ENCODE assay signal across 20 cellular contexts in the genomic region with DNA sequence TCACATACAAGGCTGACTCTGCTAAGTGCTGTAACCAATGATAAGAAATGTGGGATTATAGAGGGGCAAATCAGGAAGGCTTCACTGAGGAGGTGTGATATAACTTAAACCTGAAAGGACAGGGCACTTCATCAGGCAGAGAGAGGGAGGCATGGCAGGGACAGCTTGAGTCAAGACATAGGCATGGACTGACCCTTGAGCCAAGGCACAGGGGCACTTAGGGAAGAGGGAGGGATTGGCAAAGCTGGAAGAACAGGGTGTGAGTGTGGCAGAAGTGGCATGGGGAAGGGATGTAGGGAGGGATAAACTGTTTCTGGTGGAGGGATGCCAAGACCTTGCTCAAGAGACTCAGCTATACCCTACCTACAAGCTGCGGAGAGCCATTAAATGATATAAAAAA.
A peak's percentile ranks its signal among the peaks of the same experiment; 100 is the strongest.
DNase-seq lines count a peak whose midpoint lies in the region; ATAC-seq and TF ChIP-seq lines count a peak whose summit lies in the region.
"Had no signal": no experiment of that assay in that cellular context is flagged by ENCODE, and none has a peak within 500 bp of the region (broad histone marks: within the 10 kb centered on the region; RNA-seq: fewer than 3 reads in every experiment).

No MANE protein-coding gene starts in this region.

- no peaks in the 10 kb centered on the region for H3K9me3 Mint-ChIP-seq in brain
- H3K9me3 Mint-ChIP-seq: activated naive CD4-positive, alpha-beta T cell treated with anti-CD3 and anti-CD28 coated beads for 36 hours; activated T-cell treated with anti-CD3 and anti-CD28 coated beads, Interleukin-2, amount 50 U/mL, for 72 hours; H9 had no signal

- no peak for ATAC-seq in foreskin keratinocyte
- ATAC-seq: activated T-cell treated with anti-CD3 and anti-CD28 coated beads, Interleukin-2, amount 50 U/mL, for 72 hours; sciatic nerve had no signal

- H2BK15ac ChIP-seq in mesendoderm (replicated peaks; ENCODE audit: low read depth) = no peak overlapping the region

- H3K27ac ChIP-seq in mesendoderm (ENCODE audit: low read depth, low read length) = no peak overlapping the region
- H3K27ac ChIP-seq in stomach = peak overlapping the region in 3 of 5 donors; percentile 2 to 81 (median 64)
- H3K27ac ChIP-seq in foreskin keratinocyte = no peak overlapping the region
- H3K27ac ChIP-seq: C4-2B, parathyroid adenoma, vagina had no signal

- H3K4me1 Mint-ChIP-seq in brain = peaks cover 100% of the 10 kb centered on the region

- no peak overlapping the region for H2BK120ac ChIP-seq in mesendoderm (ENCODE audit: low read depth, low read length)

- H3K4me1 ChIP-seq in mesendoderm (ENCODE audit: control insufficient read depth, low read depth, low read length) (peaks cover 39% of the 10 kb centered on the region), stomach (peaks cover 39 to 92% (median 57%) of the 10 kb centered on the region in 4 donors), foreskin keratinocyte (peaks cover 16% of the 10 kb centered on the region)
- H3K4me1 ChIP-seq: parathyroid adenoma had no signal

- no peak for TF ChIP-seq EP300 in stomach (IDR thresholded peaks at IDR 0.05)

- H3K79me2 ChIP-seq in mesendoderm (ENCODE audit: control insufficient read depth, insufficient read depth, low read length) = no peaks in the 10 kb centered on the region
- H3K79me2 ChIP-seq: parathyroid adenoma had no signal

- H3K56ac ChIP-seq in mesendoderm (ENCODE audit: low read length) = peak overlapping the region; percentile 26

- H3K9me3 ChIP-seq in stomach = no peaks in the 10 kb centered on the region
- H3K9me3 ChIP-seq: vagina had no signal

- no peak overlapping the region for H2BK5ac ChIP-seq in mesendoderm (ENCODE audit: low read length)

- H3K4me3 ChIP-seq in mesendoderm (ENCODE audit: low read length) (no peak overlapping the region), stomach (no peak overlapping the region)
- H3K4me3 ChIP-seq: vagina had no signal

- peaks cover 18% of the 10 kb centered on the region for H3K27me3 Mint-ChIP-seq in brain

- H4K5ac ChIP-seq in mesendoderm (ENCODE audit: low read length) = no peak overlapping the region

- TF ChIP-seq POLR2A in stomach (IDR thresholded peaks at IDR 0.05) = no peak

- DNase-seq in NCI-H2029 treated with DMSO at 0.1 percent for 48 hours (lab: John Stamatoyannopoulos, UW) = peak; percentile 25
- DNase-seq in mesendoderm = no peak
- no peak for DNase-seq in stomach
- DNase-seq in foreskin keratinocyte = no peak
- DNase-seq in NCI-H526 (lab: John Stamatoyannopoulos, UW) = no peak
- no peak for DNase-seq in NCI-H1930 (lab: John Stamatoyannopoulos, UW)
- DNase-seq: activated CD4-positive, alpha-beta T cell treated with anti-CD3 and anti-CD28 coated beads for 48 hours; activated naive CD4-positive, alpha-beta T cell treated with anti-CD3 and anti-CD28 coated beads for 36 hours; activated T-cell treated with anti-CD3 and anti-CD28 coated beads, Interleukin-2, amount 50 U/mL, for 72 hours; Calu3; H9; Kasumi-1; midbrain; substantia nigra; T-helper 2 cell had no signal

- no peak overlapping the region for H2AK5ac ChIP-seq in mesendoderm (ENCODE audit: low read length)

- no CpG with 5 or more reads among the region's 1 CpG for WGBS in mesendoderm (ENCODE audit: extremely low coverage, insufficient coverage, low lambda C conversion rate)
- 70 to 100% (median 88%) methylated on average over 1 of the region's 1 CpG for WGBS in stomach, 5 donors

- no peak overlapping the region for H3K23ac ChIP-seq in mesendoderm (ENCODE audit: low read length)

- H3K27ac Mint-ChIP-seq in brain = peak overlapping the region in 4 of 5 experiments; percentile 45 to 89 (median 72)
- H3K27ac Mint-ChIP-seq: activated naive CD4-positive, alpha-beta T cell treated with anti-CD3 and anti-CD28 coated beads for 36 hours; activated T-cell treated with anti-CD3 and anti-CD28 coated beads, Interleukin-2, amount 50 U/mL, for 72 hours; H9 had no signal

- intact Hi-C loops in stomach (cut with DNase I; ENCODE audit: low total_unique reads) = no loop called here

- H3K36me3 Mint-ChIP-seq in brain = no peaks in the 10 kb centered on the region

- H3K4me2 ChIP-seq in mesendoderm (ENCODE audit: low read length) = no peak overlapping the region

- TF ChIP-seq CTCF in brain (conservative IDR thresholded peaks at IDR 0.05) = no peak
- TF ChIP-seq CTCF in stomach (IDR thresholded peaks at IDR 0.05) = no peak
- TF ChIP-seq CTCF in foreskin keratinocyte (conservative IDR thresholded peaks at IDR 0.05) = no peak

- H3K36me3 ChIP-seq in mesendoderm (ENCODE audit: control insufficient read depth, insufficient read depth, low read length) (no peaks in the 10 kb centered on the region), stomach (no peaks in the 10 kb centered on the region)
- H3K36me3 ChIP-seq: vagina had no signal

- H3K27me3 ChIP-seq in mesendoderm (ENCODE audit: insufficient read depth, low read length, poor library complexity) (no peaks in the 10 kb centered on the region), stomach (no peaks in the 10 kb centered on the region), foreskin keratinocyte (no peaks in the 10 kb centered on the region)
- H3K27me3 ChIP-seq: vagina had no signal

- H3K4me3 Mint-ChIP-seq in brain = peak overlapping the region in 1 of 5 experiments; percentile 7
- H3K4me3 Mint-ChIP-seq: activated naive CD4-positive, alpha-beta T cell treated with anti-CD3 and anti-CD28 coated beads for 36 hours; activated T-cell treated with anti-CD3 and anti-CD28 coated beads, Interleukin-2, amount 50 U/mL, for 72 hours; H9 had no signal

- peaks cover 3% of the 10 kb centered on the region for H3K79me1 ChIP-seq in mesendoderm (ENCODE audit: low read length)

- no peak overlapping the region for H3K9ac ChIP-seq in mesendoderm (ENCODE audit: low read length)
- H3K9ac ChIP-seq: parathyroid adenoma had no signal

- no peak overlapping the region for H4K8ac ChIP-seq in mesendoderm (ENCODE audit: low read depth, low read length)

- no peak overlapping the region for H3K18ac ChIP-seq in mesendoderm (ENCODE audit: low read length)

- no peak overlapping the region for H3K4ac ChIP-seq in mesendoderm (ENCODE audit: low read depth, low read length)

Comparison
In these comparisons a context has a peak if more than half of its experiments do, and no peak if none do; other contexts are left out.
1. H3K27ac ChIP-seq: peak in stomach (3 of 5); none in mesendoderm (single experiment) and foreskin keratinocyte (single experiment).